8 cellular contexts compared by ENCODE assay signal in genomic region chr22:39253427-39254070, GRCh38. TPM values are rescaled to one million over a fixed set of nuclear protein-coding genes. Genes with fewer than 3 reads are reported as not detected.
A peak's percentile ranks its signal among the peaks of the same experiment; 100 is the strongest.
DNase-seq lines count a peak whose midpoint lies in the region; ATAC-seq lines count a peak whose summit lies in the region.

No MANE protein-coding gene starts in this region.

- no peak for ATAC-seq in HG02870 (IDR thresholded peaks at IDR 0.05; ENCODE audit: unreplicated experiment)

- no peak overlapping the region for H3K4me3 ChIP-seq in H7 (ENCODE audit: insufficient read depth, low read depth, low read length)

- peak overlapping the region; percentile 21 for H3K27ac ChIP-seq in epithelial cell of prostate

- DNase-seq in AG20443 (ENCODE audit: low spot score) (peak; percentile 84), H7 (peak; percentile 88), T1000 (lab: John Stamatoyannopoulos, UW) (peak; percentile 39), epithelial cell of prostate (ENCODE audit: low read depth, low spot score) (peak; percentile 50), non-pigmented ciliary epithelial cell (ENCODE audit: low read depth) (peak; percentile 51), NCI-H2081 treated with DMSO at 0.1 percent for 48 hours (lab: John Stamatoyannopoulos, UW) (no peak)
- DNase-seq in stimulated activated CD4-positive, alpha-beta T cell treated with anti-CD3 and anti-CD28 coated beads, Interleukin-4, amount 100 ng/mL, for 4 hours = no peak

- H3K27me3 ChIP-seq in H7 (ENCODE audit: control insufficient read depth, insufficient read depth, low read length) = no peaks in the 10 kb centered on the region; the same call in 1 of the 2 replicates

- H3K36me3 ChIP-seq in H7 (replicated peaks; ENCODE audit: control insufficient read depth, insufficient read depth, low read length) = no peaks in the 10 kb centered on the region

RNA-seq across cellular contexts. Expression of gene PDGFB, which starts 8.8 kb away (rescaled TPM):
- 7.2 and 8.5 TPM in 2 replicates for total RNA-seq in H7 (2014; rRNA removed; shearing (Covaris generic))

Comparison
In these comparisons a context has a peak if more than half of its experiments do, and no peak if none do; other contexts are left out.
1. DNase-seq: peak in AG20443 (single experiment), H7 (single experiment), T1000 (single experiment), epithelial cell of prostate (single experiment) and non-pigmented ciliary epithelial cell (single experiment); none in NCI-H2081 treated with DMSO at 0.1 percent for 48 hours (single experiment) and stimulated activated CD4-positive, alpha-beta T cell treated with anti-CD3 and anti-CD28 coated beads, Interleukin-4, amount 100 ng/mL, for 4 hours (0 of 2).